Comparison of ENCODE assay signal across 1 cellular context in the genomic region with DNA sequence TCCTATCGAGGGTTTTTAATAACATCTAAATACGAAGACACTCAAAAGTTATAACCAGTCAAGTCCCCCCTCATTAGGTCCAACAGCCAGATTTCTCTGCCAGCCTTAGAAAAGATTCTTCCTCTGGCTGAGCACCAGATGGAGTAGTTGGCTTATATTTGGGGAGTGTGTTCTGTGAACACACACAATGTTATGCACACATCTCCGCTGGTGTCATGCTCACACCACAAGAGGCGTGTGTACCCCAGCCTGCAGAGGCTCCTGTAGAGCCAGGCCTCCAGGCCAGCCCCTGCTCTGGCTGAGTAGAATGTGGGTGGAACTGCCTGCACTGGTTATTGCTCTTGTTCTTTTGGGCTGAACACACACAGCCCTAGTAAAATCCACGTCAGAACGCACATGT.
TF ChIP-seq lines count a peak whose summit lies in the region.

No MANE protein-coding gene starts in this region.

TF ChIP-seq in GM23338, 12 proteins besides CTCF, POLR2A, EP300 and RAD21 (continued from another document):
- TF ChIP-seq, protein P1, sequence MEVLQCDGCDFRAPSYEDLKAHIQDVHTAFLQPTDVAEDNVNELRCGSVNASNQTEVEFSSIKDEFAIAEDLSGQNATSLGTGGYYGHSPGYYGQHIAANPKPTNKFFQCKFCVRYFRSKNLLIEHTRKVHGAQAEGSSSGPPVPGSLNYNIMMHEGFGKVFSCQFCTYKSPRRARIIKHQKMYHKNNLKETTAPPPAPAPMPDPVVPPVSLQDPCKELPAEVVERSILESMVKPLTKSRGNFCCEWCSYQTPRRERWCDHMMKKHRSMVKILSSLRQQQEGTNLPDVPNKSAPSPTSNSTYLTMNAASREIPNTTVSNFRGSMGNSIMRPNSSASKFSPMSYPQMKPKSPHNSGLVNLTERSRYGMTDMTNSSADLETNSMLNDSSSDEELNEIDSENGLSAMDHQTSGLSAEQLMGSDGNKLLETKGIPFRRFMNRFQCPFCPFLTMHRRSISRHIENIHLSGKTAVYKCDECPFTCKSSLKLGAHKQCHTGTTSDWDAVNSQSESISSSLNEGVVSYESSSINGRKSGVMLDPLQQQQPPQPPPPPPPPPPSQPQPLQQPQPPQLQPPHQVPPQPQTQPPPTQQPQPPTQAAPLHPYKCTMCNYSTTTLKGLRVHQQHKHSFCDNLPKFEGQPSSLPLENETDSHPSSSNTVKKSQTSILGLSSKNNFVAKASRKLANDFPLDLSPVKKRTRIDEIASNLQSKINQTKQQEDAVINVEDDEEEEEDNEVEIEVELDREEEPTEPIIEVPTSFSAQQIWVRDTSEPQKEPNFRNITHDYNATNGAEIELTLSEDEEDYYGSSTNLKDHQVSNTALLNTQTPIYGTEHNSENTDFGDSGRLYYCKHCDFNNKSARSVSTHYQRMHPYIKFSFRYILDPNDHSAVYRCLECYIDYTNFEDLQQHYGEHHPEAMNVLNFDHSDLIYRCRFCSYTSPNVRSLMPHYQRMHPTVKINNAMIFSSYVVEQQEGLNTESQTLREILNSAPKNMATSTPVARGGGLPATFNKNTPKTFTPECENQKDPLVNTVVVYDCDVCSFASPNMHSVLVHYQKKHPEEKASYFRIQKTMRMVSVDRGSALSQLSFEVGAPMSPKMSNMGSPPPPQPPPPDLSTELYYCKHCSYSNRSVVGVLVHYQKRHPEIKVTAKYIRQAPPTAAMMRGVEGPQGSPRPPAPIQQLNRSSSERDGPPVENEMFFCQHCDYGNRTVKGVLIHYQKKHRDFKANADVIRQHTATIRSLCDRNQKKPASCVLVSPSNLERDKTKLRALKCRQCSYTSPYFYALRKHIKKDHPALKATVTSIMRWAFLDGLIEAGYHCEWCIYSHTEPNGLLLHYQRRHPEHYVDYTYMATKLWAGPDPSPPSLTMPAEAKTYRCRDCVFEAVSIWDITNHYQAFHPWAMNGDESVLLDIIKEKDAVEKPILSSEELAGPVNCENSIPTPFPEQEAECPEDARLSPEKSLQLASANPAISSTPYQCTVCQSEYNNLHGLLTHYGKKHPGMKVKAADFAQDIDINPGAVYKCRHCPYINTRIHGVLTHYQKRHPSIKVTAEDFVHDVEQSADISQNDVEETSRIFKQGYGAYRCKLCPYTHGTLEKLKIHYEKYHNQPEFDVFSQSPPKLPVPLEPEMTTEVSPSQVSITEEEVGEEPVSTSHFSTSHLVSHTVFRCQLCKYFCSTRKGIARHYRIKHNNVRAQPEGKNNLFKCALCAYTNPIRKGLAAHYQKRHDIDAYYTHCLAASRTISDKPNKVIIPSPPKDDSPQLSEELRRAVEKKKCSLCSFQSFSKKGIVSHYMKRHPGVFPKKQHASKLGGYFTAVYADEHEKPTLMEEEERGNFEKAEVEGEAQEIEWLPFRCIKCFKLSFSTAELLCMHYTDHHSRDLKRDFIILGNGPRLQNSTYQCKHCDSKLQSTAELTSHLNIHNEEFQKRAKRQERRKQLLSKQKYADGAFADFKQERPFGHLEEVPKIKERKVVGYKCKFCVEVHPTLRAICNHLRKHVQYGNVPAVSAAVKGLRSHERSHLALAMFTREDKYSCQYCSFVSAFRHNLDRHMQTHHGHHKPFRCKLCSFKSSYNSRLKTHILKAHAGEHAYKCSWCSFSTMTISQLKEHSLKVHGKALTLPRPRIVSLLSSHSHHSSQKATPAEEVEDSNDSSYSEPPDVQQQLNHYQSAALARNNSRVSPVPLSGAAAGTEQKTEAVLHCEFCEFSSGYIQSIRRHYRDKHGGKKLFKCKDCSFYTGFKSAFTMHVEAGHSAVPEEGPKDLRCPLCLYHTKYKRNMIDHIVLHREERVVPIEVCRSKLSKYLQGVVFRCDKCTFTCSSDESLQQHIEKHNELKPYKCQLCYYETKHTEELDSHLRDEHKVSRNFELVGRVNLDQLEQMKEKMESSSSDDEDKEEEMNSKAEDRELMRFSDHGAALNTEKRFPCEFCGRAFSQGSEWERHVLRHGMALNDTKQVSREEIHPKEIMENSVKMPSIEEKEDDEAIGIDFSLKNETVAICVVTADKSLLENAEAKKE (CRISPR knock-in tag; IDR thresholded peaks at IDR 0.05), result no peak
- TF ChIP-seq, protein P2, sequence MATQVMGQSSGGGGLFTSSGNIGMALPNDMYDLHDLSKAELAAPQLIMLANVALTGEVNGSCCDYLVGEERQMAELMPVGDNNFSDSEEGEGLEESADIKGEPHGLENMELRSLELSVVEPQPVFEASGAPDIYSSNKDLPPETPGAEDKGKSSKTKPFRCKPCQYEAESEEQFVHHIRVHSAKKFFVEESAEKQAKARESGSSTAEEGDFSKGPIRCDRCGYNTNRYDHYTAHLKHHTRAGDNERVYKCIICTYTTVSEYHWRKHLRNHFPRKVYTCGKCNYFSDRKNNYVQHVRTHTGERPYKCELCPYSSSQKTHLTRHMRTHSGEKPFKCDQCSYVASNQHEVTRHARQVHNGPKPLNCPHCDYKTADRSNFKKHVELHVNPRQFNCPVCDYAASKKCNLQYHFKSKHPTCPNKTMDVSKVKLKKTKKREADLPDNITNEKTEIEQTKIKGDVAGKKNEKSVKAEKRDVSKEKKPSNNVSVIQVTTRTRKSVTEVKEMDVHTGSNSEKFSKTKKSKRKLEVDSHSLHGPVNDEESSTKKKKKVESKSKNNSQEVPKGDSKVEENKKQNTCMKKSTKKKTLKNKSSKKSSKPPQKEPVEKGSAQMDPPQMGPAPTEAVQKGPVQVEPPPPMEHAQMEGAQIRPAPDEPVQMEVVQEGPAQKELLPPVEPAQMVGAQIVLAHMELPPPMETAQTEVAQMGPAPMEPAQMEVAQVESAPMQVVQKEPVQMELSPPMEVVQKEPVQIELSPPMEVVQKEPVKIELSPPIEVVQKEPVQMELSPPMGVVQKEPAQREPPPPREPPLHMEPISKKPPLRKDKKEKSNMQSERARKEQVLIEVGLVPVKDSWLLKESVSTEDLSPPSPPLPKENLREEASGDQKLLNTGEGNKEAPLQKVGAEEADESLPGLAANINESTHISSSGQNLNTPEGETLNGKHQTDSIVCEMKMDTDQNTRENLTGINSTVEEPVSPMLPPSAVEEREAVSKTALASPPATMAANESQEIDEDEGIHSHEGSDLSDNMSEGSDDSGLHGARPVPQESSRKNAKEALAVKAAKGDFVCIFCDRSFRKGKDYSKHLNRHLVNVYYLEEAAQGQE (IDR thresholded peaks at IDR 0.05; ENCODE audit: unreplicated experiment), result no peak
- TF ChIP-seq ZNF114 (CRISPR knock-in tag; IDR thresholded peaks at IDR 0.05), result no peak
